Comparison of ENCODE assay signal across 1 cellular context in the genomic region with DNA sequence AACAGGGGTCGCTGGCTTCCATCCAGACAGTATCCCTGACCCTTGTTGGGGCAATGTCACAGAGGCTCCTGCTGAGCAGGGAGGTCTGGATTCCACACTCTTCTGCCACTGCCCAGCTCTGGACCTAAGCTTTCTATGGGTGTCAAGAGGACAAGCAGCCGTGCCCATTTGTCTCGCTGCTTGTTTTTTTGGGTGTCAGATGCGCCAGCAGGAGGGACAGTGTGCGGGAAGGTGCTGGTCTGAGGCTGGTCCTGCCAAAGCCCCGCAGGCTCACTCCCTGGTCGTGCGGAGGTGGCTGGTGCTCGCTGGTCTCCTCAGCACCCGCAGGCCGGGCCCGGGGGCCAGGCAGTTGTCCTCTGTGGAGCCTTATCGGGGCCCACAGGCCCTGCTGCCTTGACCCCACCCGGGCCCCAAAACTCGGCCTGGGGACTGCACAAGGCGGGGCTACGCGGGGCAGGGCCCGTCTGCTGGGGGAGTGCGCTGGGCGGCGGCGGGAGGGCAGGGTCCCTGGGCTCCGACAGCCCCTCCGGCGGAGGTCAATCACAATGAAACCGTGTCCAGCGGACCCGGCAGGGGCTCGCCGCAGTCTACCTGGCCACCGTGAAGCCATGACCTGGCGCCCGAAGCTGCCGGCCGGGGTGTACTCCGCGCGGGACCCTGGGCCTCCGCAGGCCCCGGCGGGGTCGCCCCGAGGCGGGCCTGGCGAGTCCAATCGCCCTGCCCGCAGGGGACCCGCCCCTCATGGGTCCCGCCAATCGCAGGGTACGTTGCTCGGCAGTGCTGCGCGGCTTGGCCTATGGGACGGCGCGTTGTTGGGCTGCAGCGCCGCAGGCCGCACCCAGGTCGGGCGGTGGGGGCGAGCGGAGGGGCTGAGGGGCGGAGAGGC.
TF ChIP-seq lines count a peak whose summit lies in the region.

A gene with protein sequence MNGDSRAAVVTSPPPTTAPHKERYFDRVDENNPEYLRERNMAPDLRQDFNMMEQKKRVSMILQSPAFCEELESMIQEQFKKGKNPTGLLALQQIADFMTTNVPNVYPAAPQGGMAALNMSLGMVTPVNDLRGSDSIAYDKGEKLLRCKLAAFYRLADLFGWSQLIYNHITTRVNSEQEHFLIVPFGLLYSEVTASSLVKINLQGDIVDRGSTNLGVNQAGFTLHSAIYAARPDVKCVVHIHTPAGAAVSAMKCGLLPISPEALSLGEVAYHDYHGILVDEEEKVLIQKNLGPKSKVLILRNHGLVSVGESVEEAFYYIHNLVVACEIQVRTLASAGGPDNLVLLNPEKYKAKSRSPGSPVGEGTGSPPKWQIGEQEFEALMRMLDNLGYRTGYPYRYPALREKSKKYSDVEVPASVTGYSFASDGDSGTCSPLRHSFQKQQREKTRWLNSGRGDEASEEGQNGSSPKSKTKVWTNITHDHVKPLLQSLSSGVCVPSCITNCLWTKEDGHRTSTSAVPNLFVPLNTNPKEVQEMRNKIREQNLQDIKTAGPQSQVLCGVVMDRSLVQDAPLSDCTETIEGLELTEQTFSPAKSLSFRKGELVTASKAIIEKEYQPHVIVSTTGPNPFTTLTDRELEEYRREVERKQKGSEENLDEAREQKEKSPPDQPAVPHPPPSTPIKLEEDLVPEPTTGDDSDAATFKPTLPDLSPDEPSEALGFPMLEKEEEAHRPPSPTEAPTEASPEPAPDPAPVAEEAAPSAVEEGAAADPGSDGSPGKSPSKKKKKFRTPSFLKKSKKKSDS (plus strand): TSS at position 822 of the 886 bp plus-strand sequence. CDS start 32,072 bp downstream, outside the sequence.

TF ChIP-seq in K562, 482 proteins besides CTCF, POLR2A, EP300 and RAD21 (continued from another document and continues in another):
- TF ChIP-seq, protein P1, sequence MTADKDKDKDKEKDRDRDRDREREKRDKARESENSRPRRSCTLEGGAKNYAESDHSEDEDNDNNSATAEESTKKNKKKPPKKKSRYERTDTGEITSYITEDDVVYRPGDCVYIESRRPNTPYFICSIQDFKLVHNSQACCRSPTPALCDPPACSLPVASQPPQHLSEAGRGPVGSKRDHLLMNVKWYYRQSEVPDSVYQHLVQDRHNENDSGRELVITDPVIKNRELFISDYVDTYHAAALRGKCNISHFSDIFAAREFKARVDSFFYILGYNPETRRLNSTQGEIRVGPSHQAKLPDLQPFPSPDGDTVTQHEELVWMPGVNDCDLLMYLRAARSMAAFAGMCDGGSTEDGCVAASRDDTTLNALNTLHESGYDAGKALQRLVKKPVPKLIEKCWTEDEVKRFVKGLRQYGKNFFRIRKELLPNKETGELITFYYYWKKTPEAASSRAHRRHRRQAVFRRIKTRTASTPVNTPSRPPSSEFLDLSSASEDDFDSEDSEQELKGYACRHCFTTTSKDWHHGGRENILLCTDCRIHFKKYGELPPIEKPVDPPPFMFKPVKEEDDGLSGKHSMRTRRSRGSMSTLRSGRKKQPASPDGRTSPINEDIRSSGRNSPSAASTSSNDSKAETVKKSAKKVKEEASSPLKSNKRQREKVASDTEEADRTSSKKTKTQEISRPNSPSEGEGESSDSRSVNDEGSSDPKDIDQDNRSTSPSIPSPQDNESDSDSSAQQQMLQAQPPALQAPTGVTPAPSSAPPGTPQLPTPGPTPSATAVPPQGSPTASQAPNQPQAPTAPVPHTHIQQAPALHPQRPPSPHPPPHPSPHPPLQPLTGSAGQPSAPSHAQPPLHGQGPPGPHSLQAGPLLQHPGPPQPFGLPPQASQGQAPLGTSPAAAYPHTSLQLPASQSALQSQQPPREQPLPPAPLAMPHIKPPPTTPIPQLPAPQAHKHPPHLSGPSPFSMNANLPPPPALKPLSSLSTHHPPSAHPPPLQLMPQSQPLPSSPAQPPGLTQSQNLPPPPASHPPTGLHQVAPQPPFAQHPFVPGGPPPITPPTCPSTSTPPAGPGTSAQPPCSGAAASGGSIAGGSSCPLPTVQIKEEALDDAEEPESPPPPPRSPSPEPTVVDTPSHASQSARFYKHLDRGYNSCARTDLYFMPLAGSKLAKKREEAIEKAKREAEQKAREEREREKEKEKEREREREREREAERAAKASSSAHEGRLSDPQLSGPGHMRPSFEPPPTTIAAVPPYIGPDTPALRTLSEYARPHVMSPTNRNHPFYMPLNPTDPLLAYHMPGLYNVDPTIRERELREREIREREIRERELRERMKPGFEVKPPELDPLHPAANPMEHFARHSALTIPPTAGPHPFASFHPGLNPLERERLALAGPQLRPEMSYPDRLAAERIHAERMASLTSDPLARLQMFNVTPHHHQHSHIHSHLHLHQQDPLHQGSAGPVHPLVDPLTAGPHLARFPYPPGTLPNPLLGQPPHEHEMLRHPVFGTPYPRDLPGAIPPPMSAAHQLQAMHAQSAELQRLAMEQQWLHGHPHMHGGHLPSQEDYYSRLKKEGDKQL (CRISPR knock-in tag; IDR thresholded peaks at IDR 0.05; ENCODE audit: borderline replicate concordance), result no peak
- peak; percentile 65 for TF ChIP-seq RBM22 (IDR thresholded peaks at IDR 0.05; ENCODE audit: low read depth, low read length, poor library complexity, severe bottlenecking)
- TF ChIP-seq TAF1 (IDR thresholded peaks at IDR 0.05; ENCODE audit: control insufficient read depth, extremely low read depth, insufficient read depth, low read length, severe bottlenecking), result peak; percentile 36
- TF ChIP-seq NFATC3 (IDR thresholded peaks at IDR 0.05), result no peak
- no peak for TF ChIP-seq SLC30A9 (CRISPR knock-in tag; IDR thresholded peaks at IDR 0.05)
- peak in 1 of 2 experiments; percentile 20; a peak in 1 of 4 replicates for TF ChIP-seq SRF (CRISPR knock-in tag; IDR thresholded peaks at IDR 0.05)
- TF ChIP-seq NRF1 (conservative IDR thresholded peaks at IDR 0.05 in 1 of 2, IDR thresholded peaks at IDR 0.05 in 1 of 2), result peak; percentile 52 to 59
- TF ChIP-seq, protein P2, sequence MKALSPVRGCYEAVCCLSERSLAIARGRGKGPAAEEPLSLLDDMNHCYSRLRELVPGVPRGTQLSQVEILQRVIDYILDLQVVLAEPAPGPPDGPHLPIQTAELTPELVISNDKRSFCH (CRISPR knock-in tag; IDR thresholded peaks at IDR 0.05), result no peak
- TF ChIP-seq, protein P2 (tag; IDR thresholded peaks at IDR 0.05), result 0 out of 2 replicates have a peak, but pooled peaks have one; percentile 31
- peak; percentile 84 for TF ChIP-seq RBFOX2 (IDR thresholded peaks at IDR 0.05; ENCODE audit: low read depth, low read length)
- TF ChIP-seq PHTF2 (CRISPR knock-in tag; IDR thresholded peaks at IDR 0.05), result no peak
- TF ChIP-seq POU5F1 (IDR thresholded peaks at IDR 0.05; ENCODE audit: borderline replicate concordance, low read depth, low read length, partially characterized antibody), result no peak
- peak in 1 of 2 experiments; percentile 88; a peak in 2 of 4 replicates for TF ChIP-seq NONO (IDR thresholded peaks at IDR 0.05; ENCODE audit: low read depth in 2 of 2, low read length in 1 of 2)
- peak; percentile 69 for TF ChIP-seq SMAD4 (CRISPR knock-in tag; conservative IDR thresholded peaks at IDR 0.05)
- TF ChIP-seq FOS (IDR thresholded peaks at IDR 0.05; ENCODE audit: extremely low read depth, insufficient read length), result peak; percentile 96
- TF ChIP-seq, protein P3, sequence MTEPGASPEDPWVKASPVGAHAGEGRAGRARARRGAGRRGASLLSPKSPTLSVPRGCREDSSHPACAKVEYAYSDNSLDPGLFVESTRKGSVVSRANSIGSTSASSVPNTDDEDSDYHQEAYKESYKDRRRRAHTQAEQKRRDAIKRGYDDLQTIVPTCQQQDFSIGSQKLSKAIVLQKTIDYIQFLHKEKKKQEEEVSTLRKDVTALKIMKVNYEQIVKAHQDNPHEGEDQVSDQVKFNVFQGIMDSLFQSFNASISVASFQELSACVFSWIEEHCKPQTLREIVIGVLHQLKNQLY (CRISPR knock-in tag; conservative IDR thresholded peaks at IDR 0.05), result no peak
- no peak for TF ChIP-seq SETDB1 (IDR thresholded peaks at IDR 0.05; ENCODE audit: low read length)
- 0 out of 2 replicates have a peak, but pooled peaks have one; percentile 27 for TF ChIP-seq HDAC2 (IDR thresholded peaks at IDR 0.05)
- peak; percentile 38; the same call in 1 of the 2 replicates for TF ChIP-seq EGR1 (conservative IDR thresholded peaks at IDR 0.05)
- peak; percentile 76 for TF ChIP-seq CBFA2T3 (IDR thresholded peaks at IDR 0.05)
- no peak for TF ChIP-seq ZNF785 (CRISPR knock-in tag; IDR thresholded peaks at IDR 0.05)
- TF ChIP-seq TCF7L2 (IDR thresholded peaks at IDR 0.05; ENCODE audit: low read depth, low read length), result 0 out of 2 replicates have a peak, but pooled peaks have one; percentile 19
- 0 out of 2 replicates have a peak, but pooled peaks have one; percentile 56 for TF ChIP-seq MTA3 (IDR thresholded peaks at IDR 0.05; ENCODE audit: borderline replicate concordance)
- no peak for TF ChIP-seq CBX8 (IDR thresholded peaks at IDR 0.05; ENCODE audit: borderline replicate concordance, extremely low read depth, low read depth, low read length, poor library complexity, severe bottlenecking)
- no peak for TF ChIP-seq ZNF282 (CRISPR knock-in tag; IDR thresholded peaks at IDR 0.05)
- TF ChIP-seq, protein P4, sequence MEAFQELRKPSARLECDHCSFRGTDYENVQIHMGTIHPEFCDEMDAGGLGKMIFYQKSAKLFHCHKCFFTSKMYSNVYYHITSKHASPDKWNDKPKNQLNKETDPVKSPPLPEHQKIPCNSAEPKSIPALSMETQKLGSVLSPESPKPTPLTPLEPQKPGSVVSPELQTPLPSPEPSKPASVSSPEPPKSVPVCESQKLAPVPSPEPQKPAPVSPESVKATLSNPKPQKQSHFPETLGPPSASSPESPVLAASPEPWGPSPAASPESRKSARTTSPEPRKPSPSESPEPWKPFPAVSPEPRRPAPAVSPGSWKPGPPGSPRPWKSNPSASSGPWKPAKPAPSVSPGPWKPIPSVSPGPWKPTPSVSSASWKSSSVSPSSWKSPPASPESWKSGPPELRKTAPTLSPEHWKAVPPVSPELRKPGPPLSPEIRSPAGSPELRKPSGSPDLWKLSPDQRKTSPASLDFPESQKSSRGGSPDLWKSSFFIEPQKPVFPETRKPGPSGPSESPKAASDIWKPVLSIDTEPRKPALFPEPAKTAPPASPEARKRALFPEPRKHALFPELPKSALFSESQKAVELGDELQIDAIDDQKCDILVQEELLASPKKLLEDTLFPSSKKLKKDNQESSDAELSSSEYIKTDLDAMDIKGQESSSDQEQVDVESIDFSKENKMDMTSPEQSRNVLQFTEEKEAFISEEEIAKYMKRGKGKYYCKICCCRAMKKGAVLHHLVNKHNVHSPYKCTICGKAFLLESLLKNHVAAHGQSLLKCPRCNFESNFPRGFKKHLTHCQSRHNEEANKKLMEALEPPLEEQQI (IDR thresholded peaks at IDR 0.05), result no peak
- peak; percentile 68; the same call in 1 of the 2 replicates for TF ChIP-seq ERF (CRISPR knock-in tag; IDR thresholded peaks at IDR 0.05)
- TF ChIP-seq GATAD2A (IDR thresholded peaks at IDR 0.05), result 0 out of 2 replicates have a peak, but pooled peaks have one; percentile 10
- TF ChIP-seq TBL1XR1 (IDR thresholded peaks at IDR 0.05; ENCODE audit: low read length in 2 of 2), result no peak
- TF ChIP-seq ATF7 (IDR thresholded peaks at IDR 0.05), result peak; percentile 72
- no peak for TF ChIP-seq RBM34 (IDR thresholded peaks at IDR 0.05; ENCODE audit: borderline replicate concordance, insufficient read depth, low read length)
- TF ChIP-seq TOE1 (IDR thresholded peaks at IDR 0.05; ENCODE audit: borderline replicate concordance), result 0 out of 2 replicates have a peak, but pooled peaks have one; percentile 63
- no peak for TF ChIP-seq TOE1 (CRISPR knock-in tag; IDR thresholded peaks at IDR 0.05; ENCODE audit: borderline replicate concordance, low read depth)
- TF ChIP-seq NFIC (IDR thresholded peaks at IDR 0.05), result peak; percentile 56
- TF ChIP-seq KLF13 (tag; IDR thresholded peaks at IDR 0.05; ENCODE audit: borderline replicate concordance, low read depth), result no peak
- no peak for TF ChIP-seq ATF1 (CRISPR knock-in tag; IDR thresholded peaks at IDR 0.05)
- 0 out of 2 replicates have a peak, but pooled peaks have one; percentile 8 for TF ChIP-seq ATF1 (tag; IDR thresholded peaks at IDR 0.05)
- peak; percentile 93 for TF ChIP-seq CCNT2 (IDR thresholded peaks at IDR 0.05; ENCODE audit: borderline replicate concordance, extremely low read depth, insufficient read length, low read depth, low read length)
- TF ChIP-seq PHF8 (IDR thresholded peaks at IDR 0.05; ENCODE audit: borderline replicate concordance, low read length), result peak; percentile 96
- peak; percentile 83 for TF ChIP-seq CHD2 (IDR thresholded peaks at IDR 0.05; ENCODE audit: low read depth, low read length)
